Comparison of ENCODE assay signal across 8 cellular contexts in the genomic region with DNA sequence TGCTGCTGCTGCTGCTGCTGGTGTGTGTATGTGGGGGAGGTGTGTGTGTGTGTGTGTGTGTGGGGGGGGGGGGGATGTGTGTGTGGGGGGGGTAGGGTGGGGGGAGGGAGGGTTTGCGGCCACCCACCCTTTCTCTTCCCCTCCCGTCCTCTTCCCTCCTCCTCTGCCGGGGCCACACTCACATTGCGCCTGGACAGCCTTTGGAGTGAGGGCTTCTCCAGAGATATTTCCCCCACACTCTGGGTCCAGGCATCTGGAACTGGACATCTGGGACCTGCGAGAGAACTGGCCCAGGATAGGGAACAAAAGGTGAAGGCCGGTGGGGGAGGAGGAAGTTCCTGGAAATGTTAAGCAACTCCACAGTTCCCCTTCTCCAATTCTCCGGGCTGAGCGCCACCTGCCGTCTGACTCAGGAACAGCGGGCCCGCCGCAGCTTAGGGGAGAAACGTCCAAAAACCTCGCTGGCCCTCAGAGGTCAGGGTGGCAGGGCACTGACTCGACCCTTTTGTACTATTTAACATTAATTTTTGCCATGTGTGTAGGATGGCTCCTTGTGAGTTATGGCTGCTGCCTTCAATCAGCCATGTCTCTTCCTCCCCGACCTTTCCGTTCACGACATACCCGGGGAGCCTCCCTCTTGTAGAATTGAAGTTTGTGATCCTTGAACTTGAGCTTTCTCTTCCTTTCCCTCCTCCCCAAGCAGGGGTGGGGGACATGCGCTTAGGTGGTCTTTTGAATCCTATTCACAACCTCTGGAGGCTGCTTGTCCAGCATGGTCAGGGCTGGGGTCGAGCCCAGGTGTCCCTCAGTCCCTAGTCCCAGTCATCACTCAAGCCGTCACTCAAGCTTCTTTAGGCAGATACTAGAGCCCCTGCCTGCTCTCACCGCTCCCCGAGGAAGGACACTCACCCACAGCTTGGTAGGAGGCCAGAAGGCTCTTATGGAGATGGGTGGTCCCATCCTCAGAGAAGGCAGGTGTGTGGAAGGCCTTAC. TPM values are rescaled to one million over a fixed set of nuclear protein-coding genes. Genes with fewer than 3 reads are reported as not detected.
DNase-seq lines count a peak whose midpoint lies in the region; TF ChIP-seq lines count a peak whose summit lies in the region.

A gene with protein sequence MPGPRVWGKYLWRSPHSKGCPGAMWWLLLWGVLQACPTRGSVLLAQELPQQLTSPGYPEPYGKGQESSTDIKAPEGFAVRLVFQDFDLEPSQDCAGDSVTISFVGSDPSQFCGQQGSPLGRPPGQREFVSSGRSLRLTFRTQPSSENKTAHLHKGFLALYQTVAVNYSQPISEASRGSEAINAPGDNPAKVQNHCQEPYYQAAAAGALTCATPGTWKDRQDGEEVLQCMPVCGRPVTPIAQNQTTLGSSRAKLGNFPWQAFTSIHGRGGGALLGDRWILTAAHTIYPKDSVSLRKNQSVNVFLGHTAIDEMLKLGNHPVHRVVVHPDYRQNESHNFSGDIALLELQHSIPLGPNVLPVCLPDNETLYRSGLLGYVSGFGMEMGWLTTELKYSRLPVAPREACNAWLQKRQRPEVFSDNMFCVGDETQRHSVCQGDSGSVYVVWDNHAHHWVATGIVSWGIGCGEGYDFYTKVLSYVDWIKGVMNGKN (minus strand): TSS at position 287 of the 993 bp plus-strand sequence. CDS start 34 bp downstream, at position 253.

- peak; percentile 95 for TF ChIP-seq CTCF in GM20000 (IDR thresholded peaks at IDR 0.05; ENCODE audit: extremely low read depth, missing control alignments)
- TF ChIP-seq CTCF in right atrium auricular region (IDR thresholded peaks at IDR 0.05) = peak; percentile 96 to 97

- peaks cover 3 to 10% of the 10 kb centered on the region in 2 donors for H3K9me3 ChIP-seq in right atrium auricular region

- H3K36me3 ChIP-seq in right atrium auricular region = peaks cover 8% of the 10 kb centered on the region

- H3K27ac ChIP-seq in angular gyrus (ENCODE audit: low read depth, low read length) (peak within 1 kb of the TSS; percentile 67), right atrium auricular region (peak within 1 kb of the TSS; percentile 81 to 84)

- peaks cover 0 to 24% of the 10 kb centered on the region in 2 donors for H3K4me1 ChIP-seq in right atrium auricular region

- DNase-seq in AG08396 (ENCODE audit: low spot score) = peak; percentile 81
- peak; percentile 64 for DNase-seq in GM20000 (ENCODE audit: low spot score)
- DNase-seq in NCI-H146 treated with DMSO at 0.1 percent for 48 hours (lab: John Stamatoyannopoulos, UW; ENCODE audit: unreplicated experiment) = peak; percentile 91
- peak; percentile 53 to 76 (median 67) for DNase-seq in T-helper 2 cell
- peak; percentile 97 for DNase-seq in right atrium auricular region (ENCODE audit: low spot score)
- DNase-seq in pulmonary artery endothelial cell (ENCODE audit: low read depth, low spot score) = peak; percentile 33
- peak; percentile 95 for DNase-seq in ureter (ENCODE audit: low spot score)

- peak within 1 kb of the TSS; percentile 44 to 50 for H3K4me3 ChIP-seq in right atrium auricular region

- no peaks in the 10 kb centered on the region for H3K27me3 ChIP-seq in right atrium auricular region

RNA-seq across cellular contexts. Expression of the gene that starts here (rescaled TPM):
- total RNA-seq in right atrium auricular region = 10 to 100 TPM; 18.7 to 34.7 TPM
- 15.6 and 19.7 TPM in 2 replicates for total RNA-seq in pulmonary artery endothelial cell
- total RNA-seq in ureter = 110 TPM

Comparison
In these comparisons a context has a peak if more than half of its experiments do, and no peak if none do; other contexts are left out.
1. Peak in every context shown above with its lines: DNase-seq, H3K4me3 ChIP-seq and H3K27ac ChIP-seq.
2. DNase-seq: peak in every context shown above with its lines; median percentile 97 in right atrium auricular region; 95 in ureter; 91 in NCI-H146 treated with DMSO at 0.1 percent for 48 hours; 81 in AG08396; 67 in T-helper 2 cell; 64 in GM20000; 33 in pulmonary artery endothelial cell.